Comparison of ENCODE assay signal across 15 cellular contexts in the genomic region with DNA sequence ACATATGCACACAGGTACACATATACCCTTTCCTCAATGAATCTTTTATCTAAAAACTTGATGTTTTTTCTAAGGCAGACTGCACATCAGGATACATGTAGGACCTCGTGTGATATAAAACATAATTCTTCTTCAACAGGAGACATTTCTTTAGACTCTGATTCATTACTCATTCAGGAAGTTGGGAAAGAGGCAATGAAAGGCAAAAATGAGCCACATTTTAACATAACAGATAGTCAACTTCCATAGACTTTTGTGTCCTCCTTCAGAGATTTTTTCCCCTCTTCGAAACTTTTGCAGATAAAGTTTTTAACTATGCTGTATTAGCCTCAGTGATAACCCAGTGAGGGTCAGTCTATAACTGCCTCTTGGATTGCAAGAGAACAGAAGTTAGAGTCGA.
"Had no signal": no experiment of that assay in that cellular context is flagged by ENCODE, and none has a peak within 500 bp of the region (broad histone marks: within the 10 kb centered on the region; RNA-seq: fewer than 3 reads in every experiment).

No MANE protein-coding gene starts in this region.

- H3K4me1 Mint-ChIP-seq: activated T-helper 17 cell treated with anti-CD3 and anti-CD28 coated beads, Interleukin-2, amount 50 U/mL, for 72 hours; memory B cell; T-helper 17 cell had no signal

- H3K9me3 ChIP-seq: body of pancreas, suprapubic skin had no signal

- H3K27me3 ChIP-seq: body of pancreas, suprapubic skin had no signal

- H3K4me1 ChIP-seq: body of pancreas, suprapubic skin had no signal

- H3K4me3 ChIP-seq: body of pancreas, suprapubic skin had no signal

- H3K27me3 Mint-ChIP-seq: memory B cell had no signal

- H3K27ac Mint-ChIP-seq: activated naive CD4-positive, alpha-beta T cell treated with anti-CD3 and anti-CD28 coated beads for 36 hours; activated T-helper 17 cell treated with anti-CD3 and anti-CD28 coated beads, Interleukin-2, amount 50 U/mL, for 72 hours; memory B cell; T-helper 17 cell had no signal

- H3K36me3 ChIP-seq: suprapubic skin had no signal

- H3K4me3 Mint-ChIP-seq: activated naive CD4-positive, alpha-beta T cell treated with anti-CD3 and anti-CD28 coated beads for 36 hours; activated T-helper 17 cell treated with anti-CD3 and anti-CD28 coated beads, Interleukin-2, amount 50 U/mL, for 72 hours; memory B cell; T-helper 17 cell had no signal

- DNase-seq: activated CD4-positive, alpha-beta T cell treated with anti-CD3 and anti-CD28 coated beads, Interleukin-2, amount 50 U/mL, for 1 hour; activated CD4-positive, CD25-positive, alpha-beta regulatory T cell; activated naive CD4-positive, alpha-beta T cell treated with anti-CD3 and anti-CD28 coated beads for 36 hours; activated T-cell treated with anti-CD3 and anti-CD28 coated beads for 4 hours; body of pancreas; cerebellar nuclear complex; dermis blood vessel endothelial cell; erythroblast; hypothalamus; stimulated activated CD4-positive, alpha-beta T cell treated with anti-CD3 and anti-CD28 coated beads, Interleukin-2, amount 100 ng/mL, for 48 hours; stimulated activated naive CD4-positive, alpha-beta T cell treated with Interleukin-2 at 50 U/mL for 16 hours; T-helper 17 cell had no signal

- H3K9me3 Mint-ChIP-seq: activated naive CD4-positive, alpha-beta T cell treated with anti-CD3 and anti-CD28 coated beads for 36 hours; activated T-helper 17 cell treated with anti-CD3 and anti-CD28 coated beads, Interleukin-2, amount 50 U/mL, for 72 hours had no signal

- H3K36me3 Mint-ChIP-seq: memory B cell had no signal
